In genomic region chr3:129593595-129594339, GRCh38 we compare ENCODE assay signal across 8 cellular contexts. TPM values are rescaled to one million over a fixed set of nuclear protein-coding genes. Genes with fewer than 3 reads are reported as not detected.
DNase-seq lines count a peak whose midpoint lies in the region; ATAC-seq and TF ChIP-seq lines count a peak whose summit lies in the region.

No MANE protein-coding gene starts in this region.

- H3K36me3 Mint-ChIP-seq in activated CD8-positive, alpha-beta memory T cell treated with anti-CD3 and anti-CD28 coated beads, Interleukin-2, amount 10 ng/mL, durations not matched to agents 7 days and 5 days, result no peaks in the 10 kb centered on the region

- H3K4me1 Mint-ChIP-seq in activated CD8-positive, alpha-beta memory T cell treated with anti-CD3 and anti-CD28 coated beads, Interleukin-2, amount 10 ng/mL, durations not matched to agents 7 days and 5 days, result peaks cover 28% of the 10 kb centered on the region

- TF ChIP-seq CTCF in gastroesophageal sphincter (IDR thresholded peaks at IDR 0.05) (no peak), spleen (IDR thresholded peaks at IDR 0.05 in 8 of 11, conservative IDR thresholded peaks at IDR 0.05 in 3 of 11) (no peak), GM13977 (IDR thresholded peaks at IDR 0.05; ENCODE audit: extremely low read depth, insufficient read depth, missing control alignments) (no peak)

- CTCF ChIA-PET in activated CD8-positive, alpha-beta memory T cell treated with anti-CD3 and anti-CD28 coated beads, Interleukin-2, amount 10 ng/mL, durations not matched to agents 7 days and 5 days (lab: Charles Lee), result interaction anchor here (0.8 to 2.6 kb wide), 6 partner anchors 12 to 211 kb away, joined by 3 to 10 read pairs (median 6); partner anchors contain the start of gene PLXND1

- H3K9me3 Mint-ChIP-seq in activated CD8-positive, alpha-beta memory T cell treated with anti-CD3 and anti-CD28 coated beads, Interleukin-2, amount 10 ng/mL, durations not matched to agents 7 days and 5 days (ENCODE audit: low read depth), result no peaks in the 10 kb centered on the region

- in situ Hi-C loops in GM13977 (cut with MboI; ENCODE audit: low pct_unique_long_range_greater_than_20kb, low sequenced_read_pairs, unreplicated experiment), result no loop called here

- ATAC-seq in activated CD8-positive, alpha-beta memory T cell treated with anti-CD3 and anti-CD28 coated beads, Interleukin-2, amount 10 ng/mL, durations not matched to agents 7 days and 5 days, result peak; percentile 69
- ATAC-seq in gastroesophageal sphincter (no peak), GM19324 (IDR thresholded peaks at IDR 0.05; ENCODE audit: low FRiP score, unreplicated experiment) (no peak)

- peaks cover 67% of the 10 kb centered on the region for H3K27me3 Mint-ChIP-seq in activated CD8-positive, alpha-beta memory T cell treated with anti-CD3 and anti-CD28 coated beads, Interleukin-2, amount 10 ng/mL, durations not matched to agents 7 days and 5 days

- peak overlapping the region in 3 of 4 donors; percentile 76 to 84 (median 79) for H3K27ac ChIP-seq in gastroesophageal sphincter
- H3K27ac ChIP-seq in spleen, result peak overlapping the region; percentile 44 to 91 (median 86)

- no peak for TF ChIP-seq EP300 in gastroesophageal sphincter (IDR thresholded peaks at IDR 0.05)

- H3K27me3 ChIP-seq in gastroesophageal sphincter (no peaks in the 10 kb centered on the region), spleen (replicated peaks in 1 of 7) (no peaks in the 10 kb centered on the region)

- H3K36me3 ChIP-seq in gastroesophageal sphincter (peaks cover 0 to 4% of the 10 kb centered on the region in 2 donors), spleen (peaks cover 0 to 8% (median 0%) of the 10 kb centered on the region in 6 donors)

- TF ChIP-seq POLR2A in gastroesophageal sphincter (IDR thresholded peaks at IDR 0.05) (no peak), spleen (IDR thresholded peaks at IDR 0.05) (no peak)

- H3K4me3 Mint-ChIP-seq in activated CD8-positive, alpha-beta memory T cell treated with anti-CD3 and anti-CD28 coated beads, Interleukin-2, amount 10 ng/mL, durations not matched to agents 7 days and 5 days, result peak overlapping the region; percentile 41

- 61 to 79% methylated on average over 5 of the region's 22 CpGs for WGBS in gastroesophageal sphincter (ENCODE audit: low coverage in 1 of 2), 2 donors
- 12 to 26% (median 13%) methylated on average over 22 of the region's 22 CpGs for WGBS in spleen, 5 donors

- intact Hi-C loops in spleen (cut with DNase I; ENCODE audit: low total_unique reads), result no loop called here

- DNase-seq in DMS153 (lab: John Stamatoyannopoulos, UW) (peak; percentile 98), NCI-H2029 (lab: John Stamatoyannopoulos, UW) (peak; percentile 76), spleen (peak; percentile 89), GM19238 (ENCODE audit: insufficient read length, low spot score) (no peak), GM13977 (ENCODE audit: low spot score) (no peak)
- peak; percentile 90 for DNase-seq in activated CD8-positive, alpha-beta memory T cell treated with anti-CD3 and anti-CD28 coated beads, Interleukin-2, amount 10 ng/mL, durations not matched to agents 7 days and 5 days

- H3K4me3 ChIP-seq in gastroesophageal sphincter, result peak overlapping the region in 1 of 2 donors; percentile 4
- H3K4me3 ChIP-seq in spleen, result peak overlapping the region in 1 of 8 donors; percentile 38

- peak overlapping the region; percentile 72 for H3K27ac Mint-ChIP-seq in activated CD8-positive, alpha-beta memory T cell treated with anti-CD3 and anti-CD28 coated beads, Interleukin-2, amount 10 ng/mL, durations not matched to agents 7 days and 5 days

- H3K9me3 ChIP-seq in gastroesophageal sphincter (no peaks in the 10 kb centered on the region), spleen (no peaks in the 10 kb centered on the region)

- H3K4me1 ChIP-seq in gastroesophageal sphincter (peaks cover 0 to 100% (median 76%) of the 10 kb centered on the region in 3 donors), spleen (peaks cover 58 to 100% (median 92%) of the 10 kb centered on the region in 6 donors)

RNA-seq across cellular contexts. Expression of gene PLXND1, which starts 12.7 kb away (rescaled TPM):
- total RNA-seq in activated CD8-positive, alpha-beta memory T cell treated with anti-CD3 and anti-CD28 coated beads, Interleukin-2, amount 10 ng/mL, durations not matched to agents 7 days and 5 days, result 1 to 10 TPM; 1.1 to 3.0 TPM
- total RNA-seq in gastroesophageal sphincter (10 to 100 TPM; 45.0 to 77.9 (median 61.5) TPM), spleen (100 to 1,000 TPM; 121 to 238 (median 170) TPM)
- polyA plus RNA-seq in spleen, result 10 to 100 TPM; 44.4 to 97.9 (median 79.2) TPM

RNA-seq across cellular contexts. Expression of gene H1-8, which starts 50.8 kb away (rescaled TPM):
- total RNA-seq in activated CD8-positive, alpha-beta memory T cell treated with anti-CD3 and anti-CD28 coated beads, Interleukin-2, amount 10 ng/mL, durations not matched to agents 7 days and 5 days, result not detected
- not detected for total RNA-seq in gastroesophageal sphincter
- not detected for total RNA-seq in spleen
- polyA plus RNA-seq in spleen, result not detected

Comparison
In these comparisons a context has a peak if more than half of its experiments do, and no peak if none do; other contexts are left out.
1. DNase-seq: peak in DMS153 (single experiment), NCI-H2029 (single experiment), activated CD8-positive, alpha-beta memory T cell treated with anti-CD3 and anti-CD28 coated beads, Interleukin-2, amount 10 ng/mL, durations not matched to agents 7 days and 5 days (single experiment) and spleen (single experiment); none in GM19238 (single experiment) and GM13977 (single experiment).
2. RNA of gene PLXND1, which starts 12.7 kb away (total RNA-seq): 121 to 238 TPM in spleen and 45.0 to 77.9 TPM in gastroesophageal sphincter; 1.1 to 3.0 TPM in activated CD8-positive, alpha-beta memory T cell treated with anti-CD3 and anti-CD28 coated beads, Interleukin-2, amount 10 ng/mL, durations not matched to agents 7 days and 5 days; every median in the first group is over 10 times any median in the second.